1 cellular context compared by ENCODE assay signal in genomic region chr3:4986611-4987373, GRCh38.
TF ChIP-seq lines count a peak whose summit lies in the region.

No MANE protein-coding gene starts in this region.

TF ChIP-seq in HepG2, 621 proteins besides CTCF, POLR2A, EP300 and RAD21 (continued from another document and continues in another):
- TF ChIP-seq HNF1A (IDR thresholded peaks at IDR 0.05; ENCODE audit: low read depth) (peak; percentile 78), HNF1A (CRISPR knock-in tag; IDR thresholded peaks at IDR 0.05; ENCODE audit: borderline replicate concordance) (peak; percentile 98), ZNF432 (CRISPR knock-in tag; IDR thresholded peaks at IDR 0.05; ENCODE audit: borderline replicate concordance) (no peak), E2F5 (CRISPR knock-in tag; conservative IDR thresholded peaks at IDR 0.05) (0 out of 2 replicates have a peak, but pooled peaks have one; percentile 18), ZNF136 (CRISPR knock-in tag; IDR thresholded peaks at IDR 0.05; ENCODE audit: low read depth) (peak; percentile 94; the same call in 1 of the 2 replicates), ZNF354B (CRISPR knock-in tag; IDR thresholded peaks at IDR 0.05) (0 out of 2 replicates have a peak, but pooled peaks have one; percentile 59), CC2D1A (CRISPR knock-in tag; IDR thresholded peaks at IDR 0.05) (0 out of 2 replicates have a peak, but pooled peaks have one; percentile 81), MYC (CRISPR knock-in tag; IDR thresholded peaks at IDR 0.05; ENCODE audit: borderline replicate concordance) (peak; percentile 96), PHF5A (CRISPR knock-in tag; IDR thresholded peaks at IDR 0.05; ENCODE audit: low read depth, unreplicated experiment) (peak; percentile 52), SUZ12 (IDR thresholded peaks at IDR 0.05; ENCODE audit: low read depth, low read length) (no peak), JUNB (CRISPR knock-in tag; IDR thresholded peaks at IDR 0.05; ENCODE audit: borderline replicate concordance) (no peak), TBX2 (CRISPR knock-in tag; IDR thresholded peaks at IDR 0.05; ENCODE audit: borderline replicate concordance) (peak; percentile 100), ZNF44 (CRISPR knock-in tag; IDR thresholded peaks at IDR 0.05) (peak; percentile 81), SMAD3 (CRISPR knock-in tag; IDR thresholded peaks at IDR 0.05) (peak; percentile 96), ZGPAT (CRISPR knock-in tag; IDR thresholded peaks at IDR 0.05) (peak; percentile 100), DMAP1 (CRISPR knock-in tag; IDR thresholded peaks at IDR 0.05) (peak; percentile 88; the same call in 1 of the 2 replicates), IRX3 (CRISPR knock-in tag; IDR thresholded peaks at IDR 0.05; ENCODE audit: borderline replicate concordance, low read depth) (peak; percentile 62; the same call in 1 of the 2 replicates), ZBTB26 (CRISPR knock-in tag; IDR thresholded peaks at IDR 0.05; ENCODE audit: borderline replicate concordance) (peak; percentile 90), PATZ1 (CRISPR knock-in tag; IDR thresholded peaks at IDR 0.05) (peak; percentile 98), ZNF670 (CRISPR knock-in tag; IDR thresholded peaks at IDR 0.05; ENCODE audit: borderline replicate concordance) (peak; percentile 99), ZNF24 (IDR thresholded peaks at IDR 0.05) (no peak), ZNF652 (CRISPR knock-in tag; IDR thresholded peaks at IDR 0.05; ENCODE audit: borderline replicate concordance, low read depth) (peak; percentile 74), ZBTB7A (CRISPR knock-in tag; IDR thresholded peaks at IDR 0.05) (no peak), ZNF10 (CRISPR knock-in tag; IDR thresholded peaks at IDR 0.05; ENCODE audit: borderline replicate concordance, low read depth) (no peak), ZNF20 (CRISPR knock-in tag; IDR thresholded peaks at IDR 0.05) (no peak), SNAPC4 (CRISPR knock-in tag; IDR thresholded peaks at IDR 0.05) (peak; percentile 82; the same call in 1 of the 2 replicates), GLMP (CRISPR knock-in tag; IDR thresholded peaks at IDR 0.05; ENCODE audit: borderline replicate concordance) (no peak), ADNP (CRISPR knock-in tag; IDR thresholded peaks at IDR 0.05) (no peak), CENPBD1 (CRISPR knock-in tag; IDR thresholded peaks at IDR 0.05; ENCODE audit: borderline replicate concordance, low read depth) (no peak), UBTF (CRISPR knock-in tag; IDR thresholded peaks at IDR 0.05) (peak; percentile 98), MTF2 (CRISPR knock-in tag; IDR thresholded peaks at IDR 0.05; ENCODE audit: borderline replicate concordance) (peak; percentile 71; the same call in 1 of the 2 replicates), NAIF1 (CRISPR knock-in tag; IDR thresholded peaks at IDR 0.05; ENCODE audit: borderline replicate concordance) (peak; percentile 87), ZBTB10 (CRISPR knock-in tag; IDR thresholded peaks at IDR 0.05; ENCODE audit: borderline replicate concordance) (peak; percentile 93; the same call in 1 of the 2 replicates), ZNF383 (CRISPR knock-in tag; IDR thresholded peaks at IDR 0.05; ENCODE audit: borderline replicate concordance) (no peak), ZNF749 (CRISPR knock-in tag; IDR thresholded peaks at IDR 0.05; ENCODE audit: borderline replicate concordance) (peak; percentile 95)
